Comparison of ENCODE assay signal across 16 cellular contexts in the genomic region with DNA sequence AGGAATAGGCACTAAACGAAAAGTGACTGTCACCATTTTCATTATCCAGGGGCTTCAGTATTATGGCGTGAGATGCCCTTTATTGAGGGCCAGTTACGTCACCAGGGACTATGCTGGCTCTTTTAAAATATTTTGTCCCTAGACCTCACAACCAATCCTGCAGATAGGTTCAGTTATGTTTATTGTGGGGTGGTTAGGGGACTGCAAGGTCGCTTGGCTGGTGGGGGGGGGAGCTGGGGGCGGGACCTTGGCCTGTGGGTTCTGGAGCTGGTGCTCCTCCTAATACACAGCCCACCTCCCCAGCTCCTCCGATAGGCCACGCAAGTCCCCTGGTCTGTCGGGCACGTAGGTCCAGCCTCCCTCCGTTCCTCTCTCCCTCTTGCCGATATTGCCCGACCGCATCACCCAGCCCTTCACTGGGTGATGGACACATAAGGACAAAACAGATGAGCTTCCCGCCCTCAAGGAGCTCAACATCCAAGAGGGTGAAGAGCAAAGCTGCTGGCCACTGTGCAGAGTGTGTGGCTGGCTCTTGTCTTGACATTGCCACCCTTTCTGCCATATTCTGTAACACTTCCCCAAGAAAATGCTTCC.
"Had no signal": no experiment of that assay in that cellular context is flagged by ENCODE, and none has a peak within 500 bp of the region (broad histone marks: within the 10 kb centered on the region; RNA-seq: fewer than 3 reads in every experiment).

No MANE protein-coding gene starts in this region.

- H3K36me3 ChIP-seq: adrenal gland, left lung, neutrophil, thoracic aorta had no signal

- H3K4me1 ChIP-seq: adrenal gland, left lung had no signal

- H3K27ac Mint-ChIP-seq: activated B cell treated with CpG ODN at 0.5 μM for 24 hours; activated naive CD4-positive, alpha-beta T cell treated with anti-CD3 and anti-CD28 coated beads, Interleukin-2, amount 50 U/mL, for 24 hours; activated T-helper 17 cell treated with anti-CD3 and anti-CD28 coated beads, Interleukin-2, amount 50 U/mL, for 72 hours; memory B cell; naive thymus-derived CD8-positive, alpha-beta T cell; stimulated activated naive CD8-positive, alpha-beta T cell treated with anti-CD3 and anti-CD28 coated beads, Interleukin-15, Interleukin-2, amounts not matched to agents 100 ng/mL and 50 ng/mL, for 24 hours had no signal

- H3K36me3 Mint-ChIP-seq: activated naive CD4-positive, alpha-beta T cell treated with anti-CD3 and anti-CD28 coated beads, Interleukin-2, amount 50 U/mL, for 24 hours; memory B cell; naive thymus-derived CD8-positive, alpha-beta T cell had no signal

- H3K27ac ChIP-seq: adrenal gland, dorsolateral prefrontal cortex, left lung, neutrophil, thoracic aorta had no signal

- H3K4me3 Mint-ChIP-seq: activated B cell treated with CpG ODN at 0.5 μM for 24 hours; activated naive CD4-positive, alpha-beta T cell treated with anti-CD3 and anti-CD28 coated beads, Interleukin-2, amount 50 U/mL, for 24 hours; activated T-helper 17 cell treated with anti-CD3 and anti-CD28 coated beads, Interleukin-2, amount 50 U/mL, for 72 hours; memory B cell; naive thymus-derived CD8-positive, alpha-beta T cell; stimulated activated naive CD8-positive, alpha-beta T cell treated with anti-CD3 and anti-CD28 coated beads, Interleukin-15, Interleukin-2, amounts not matched to agents 100 ng/mL and 50 ng/mL, for 24 hours had no signal

- H3K9me3 Mint-ChIP-seq: activated T-helper 17 cell treated with anti-CD3 and anti-CD28 coated beads, Interleukin-2, amount 50 U/mL, for 72 hours had no signal

- H3K4me3 ChIP-seq: adrenal gland, dorsolateral prefrontal cortex, left lung, mucosa of descending colon, smooth muscle cell, thoracic aorta had no signal

- DNase-seq: activated B cell treated with CpG ODN at 0.5 μM for 24 hours; activated CD4-positive, alpha-beta T cell treated with anti-CD3 and anti-CD28 coated beads for 48 hours; left lung; mucosa of descending colon; naive thymus-derived CD8-positive, alpha-beta T cell; SHP77 treated with DMSO at 0.1 percent for 48 hours; T-helper 2 cell had no signal

- H3K27me3 Mint-ChIP-seq: stimulated activated naive CD8-positive, alpha-beta T cell treated with anti-CD3 and anti-CD28 coated beads, Interleukin-15, Interleukin-2, amounts not matched to agents 100 ng/mL and 50 ng/mL, for 24 hours had no signal

- H3K4me1 Mint-ChIP-seq: activated B cell treated with CpG ODN at 0.5 μM for 24 hours; activated naive CD4-positive, alpha-beta T cell treated with anti-CD3 and anti-CD28 coated beads, Interleukin-2, amount 50 U/mL, for 24 hours; activated T-helper 17 cell treated with anti-CD3 and anti-CD28 coated beads, Interleukin-2, amount 50 U/mL, for 72 hours; memory B cell; naive thymus-derived CD8-positive, alpha-beta T cell had no signal

- H3K27me3 ChIP-seq: adrenal gland, neutrophil had no signal

- H3K9me3 ChIP-seq: adrenal gland, left lung, mucosa of descending colon, neutrophil, thoracic aorta had no signal
